In the genomic region with DNA sequence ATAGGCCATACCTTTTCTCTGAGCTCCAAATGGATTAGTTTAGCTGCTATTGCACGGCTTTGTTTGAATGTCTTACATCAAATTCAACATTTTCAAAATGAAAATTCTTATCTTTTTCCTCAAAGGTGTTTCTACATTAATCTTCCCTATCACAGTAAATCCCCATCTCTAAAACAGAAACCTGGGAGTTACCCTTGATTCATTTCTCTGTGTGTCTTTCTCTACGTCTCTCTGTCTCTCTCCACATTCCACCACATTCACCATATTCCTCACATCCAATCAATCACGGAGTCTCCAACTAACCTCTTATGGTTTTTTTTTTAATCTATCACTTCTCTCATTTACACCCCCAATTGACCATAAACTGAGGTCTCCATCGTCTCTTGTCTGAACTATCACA, we compare ENCODE assay signal across 7 cellular contexts.
"Had no signal": no experiment of that assay in that cellular context is flagged by ENCODE, and none has a peak within 500 bp of the region (broad histone marks: within the 10 kb centered on the region; RNA-seq: fewer than 3 reads in every experiment).

No MANE protein-coding gene starts in this region.

- H3K4me3 ChIP-seq: GM23248, K562 had no signal

- DNase-seq: GM23248, GOT3, H9, HCEC 1CT, IMR-90, KG1 had no signal

- H3K27ac ChIP-seq: GM23248 had no signal

- H3K9ac ChIP-seq: GM23248 had no signal
